28 cellular contexts compared by ENCODE assay signal in the genomic region with DNA sequence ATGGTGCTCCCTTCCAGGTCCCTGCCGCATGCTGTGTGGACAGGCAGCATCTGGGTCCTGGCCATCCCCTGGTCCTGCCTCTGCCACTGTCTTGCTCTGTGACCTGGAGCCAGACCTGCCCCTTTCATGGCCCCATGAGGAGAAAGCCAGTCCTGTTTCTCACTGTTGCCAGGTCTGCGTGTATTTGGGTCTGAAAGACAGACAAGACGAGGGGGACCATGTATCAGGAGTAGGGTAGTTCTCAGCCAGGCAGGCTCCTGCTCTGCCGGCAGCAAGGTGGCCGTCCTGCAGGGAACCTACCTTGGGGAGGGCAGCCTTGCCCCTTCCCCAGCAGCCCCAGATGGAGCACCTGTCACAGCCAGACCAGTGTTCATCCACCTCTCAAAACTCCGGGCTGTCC.
"Had no signal": no experiment of that assay in that cellular context is flagged by ENCODE, and none has a peak within 500 bp of the region (broad histone marks: within the 10 kb centered on the region; RNA-seq: fewer than 3 reads in every experiment).

No MANE protein-coding gene starts in this region.

- H3K36me3 ChIP-seq: brain microvascular endothelial cell, esophagus muscularis mucosa, gastrocnemius medialis had no signal

- ATAC-seq: activated naive CD4-positive, alpha-beta T cell treated with anti-CD3 and anti-CD28 coated beads, Interleukin-2, amount 50 U/mL, for 72 hours; activated T-cell treated with anti-CD3 and anti-CD28 coated beads, Interleukin-2, amount 50 U/mL, for 72 hours; foreskin keratinocyte; gastrocnemius medialis; T-helper 17 cell had no signal

- DNase-seq: activated CD4-positive, alpha-beta memory T cell treated with anti-CD3 and anti-CD28 coated beads, Interleukin-2, amount 10 ng/mL, durations not matched to agents 7 days and 5 days; activated CD4-positive, alpha-beta T cell treated with anti-CD3 and anti-CD28 coated beads for 1 hour; activated CD4-positive, alpha-beta T cell treated with anti-CD3 and anti-CD28 coated beads for 4 hours; activated CD4-positive, alpha-beta T cell treated with anti-CD3 and anti-CD28 coated beads, Interleukin-2, amount 10 ng/mL, durations not matched to agents 7 days and 5 days; activated CD4-positive, alpha-beta T cell treated with anti-CD3 and anti-CD28 coated beads, Interleukin-2, amount 50 U/mL, for 4 hours; activated CD8-positive, alpha-beta memory T cell treated with anti-CD3 and anti-CD28 coated beads, Interleukin-2, amount 50 U/mL, for 48 hours; activated gamma-delta T cell; activated naive CD4-positive, alpha-beta T cell; activated naive CD4-positive, alpha-beta T cell treated with anti-CD3 and anti-CD28 coated beads, Interleukin-2, amount 10 ng/mL, durations not matched to agents 7 days and 5 days; activated naive CD8-positive, alpha-beta T cell treated with anti-CD3 and anti-CD28 coated beads, Interleukin-2, amount 10 ng/mL, durations not matched to agents 7 days and 5 days; activated T-cell treated with anti-CD3 and anti-CD28 coated beads for 4 hours; activated T-cell treated with anti-CD3 and anti-CD28 coated beads, Interleukin-2, amount 50 U/mL, for 24 hours; activated T-cell treated with anti-CD3 and anti-CD28 coated beads, Interleukin-2, amount 50 U/mL, for 72 hours; brain microvascular endothelial cell; dorsolateral prefrontal cortex; effector memory CD4-positive, alpha-beta T cell; erythroblast; foreskin keratinocyte; gastrocnemius medialis; T-helper 1 cell; T-helper 17 cell; T1000 had no signal

- H3K36me3 Mint-ChIP-seq: activated naive CD4-positive, alpha-beta T cell treated with anti-CD3 and anti-CD28 coated beads, Interleukin-2, amount 10 ng/mL, durations not matched to agents 7 days and 5 days; activated naive CD4-positive, alpha-beta T cell treated with anti-CD3 and anti-CD28 coated beads, Interleukin-2, amount 50 U/mL, for 72 hours; activated naive CD8-positive, alpha-beta T cell treated with anti-CD3 and anti-CD28 coated beads, Interleukin-2, amount 10 ng/mL, durations not matched to agents 7 days and 5 days had no signal

- H3K9me3 Mint-ChIP-seq: activated CD4-positive, alpha-beta memory T cell treated with anti-CD3 and anti-CD28 coated beads, Interleukin-2, amount 10 ng/mL, durations not matched to agents 7 days and 5 days; activated CD4-positive, alpha-beta T cell treated with anti-CD3 and anti-CD28 coated beads, Interleukin-2, amount 10 ng/mL, durations not matched to agents 7 days and 5 days; activated naive CD8-positive, alpha-beta T cell treated with anti-CD3 and anti-CD28 coated beads, Interleukin-2, amount 10 ng/mL, durations not matched to agents 7 days and 5 days; activated T-cell treated with anti-CD3 and anti-CD28 coated beads, Interleukin-2, amount 50 U/mL, for 24 hours; central memory CD8-positive, alpha-beta T cell; dendritic cell treated with granulocyte-macrophage colony-stimulating factor and Interleukin-4, amounts not matched to agents 40 ng/mL and 50 ng/mL, for 4 days; T-helper 2 cell treated with Interferon-gamma antibody and Interleukin-4, amounts not matched to agents 5 μg/mL and 100 μg/mL, for 36 hours had no signal

- H3K4me3 Mint-ChIP-seq: activated CD4-positive, alpha-beta memory T cell treated with anti-CD3 and anti-CD28 coated beads, Interleukin-2, amount 10 ng/mL, durations not matched to agents 7 days and 5 days; activated CD4-positive, alpha-beta T cell treated with anti-CD3 and anti-CD28 coated beads, Interleukin-2, amount 10 ng/mL, durations not matched to agents 7 days and 5 days; activated naive CD4-positive, alpha-beta T cell treated with anti-CD3 and anti-CD28 coated beads, Interleukin-2, amount 10 ng/mL, durations not matched to agents 7 days and 5 days; activated naive CD8-positive, alpha-beta T cell treated with anti-CD3 and anti-CD28 coated beads, Interleukin-2, amount 10 ng/mL, durations not matched to agents 7 days and 5 days; activated T-cell treated with anti-CD3 and anti-CD28 coated beads, Interleukin-2, amount 50 U/mL, for 24 hours; activated T-cell treated with anti-CD3 and anti-CD28 coated beads, Interleukin-2, amount 50 U/mL, for 72 hours; central memory CD8-positive, alpha-beta T cell; dendritic cell treated with granulocyte-macrophage colony-stimulating factor and Interleukin-4, amounts not matched to agents 40 ng/mL and 50 ng/mL, for 4 days; T-helper 17 cell; T-helper 2 cell treated with Interferon-gamma antibody and Interleukin-4, amounts not matched to agents 5 μg/mL and 100 μg/mL, for 36 hours had no signal

- H3K9me3 ChIP-seq: gastrocnemius medialis had no signal

- H3K4me3 ChIP-seq: coronary artery, dorsolateral prefrontal cortex, esophagus muscularis mucosa, gastrocnemius medialis had no signal

- H3K4me1 Mint-ChIP-seq: activated CD4-positive, alpha-beta memory T cell treated with anti-CD3 and anti-CD28 coated beads, Interleukin-2, amount 10 ng/mL, durations not matched to agents 7 days and 5 days; activated CD4-positive, alpha-beta T cell treated with anti-CD3 and anti-CD28 coated beads, Interleukin-2, amount 10 ng/mL, durations not matched to agents 7 days and 5 days; activated naive CD4-positive, alpha-beta T cell treated with anti-CD3 and anti-CD28 coated beads, Interleukin-2, amount 10 ng/mL, durations not matched to agents 7 days and 5 days; activated naive CD8-positive, alpha-beta T cell treated with anti-CD3 and anti-CD28 coated beads, Interleukin-2, amount 10 ng/mL, durations not matched to agents 7 days and 5 days; central memory CD8-positive, alpha-beta T cell; T-helper 17 cell had no signal

- H3K27me3 Mint-ChIP-seq: activated naive CD8-positive, alpha-beta T cell treated with anti-CD3 and anti-CD28 coated beads, Interleukin-2, amount 10 ng/mL, durations not matched to agents 7 days and 5 days had no signal

- H3K4me1 ChIP-seq: esophagus muscularis mucosa, foreskin keratinocyte, gastrocnemius medialis had no signal

- H3K27ac Mint-ChIP-seq: activated CD4-positive, alpha-beta memory T cell treated with anti-CD3 and anti-CD28 coated beads, Interleukin-2, amount 10 ng/mL, durations not matched to agents 7 days and 5 days; activated CD4-positive, alpha-beta T cell treated with anti-CD3 and anti-CD28 coated beads, Interleukin-2, amount 10 ng/mL, durations not matched to agents 7 days and 5 days; activated naive CD4-positive, alpha-beta T cell treated with anti-CD3 and anti-CD28 coated beads, Interleukin-2, amount 10 ng/mL, durations not matched to agents 7 days and 5 days; activated naive CD4-positive, alpha-beta T cell treated with anti-CD3 and anti-CD28 coated beads, Interleukin-2, amount 50 U/mL, for 72 hours; activated naive CD8-positive, alpha-beta T cell treated with anti-CD3 and anti-CD28 coated beads, Interleukin-2, amount 10 ng/mL, durations not matched to agents 7 days and 5 days; activated T-cell treated with anti-CD3 and anti-CD28 coated beads, Interleukin-2, amount 50 U/mL, for 24 hours; activated T-cell treated with anti-CD3 and anti-CD28 coated beads, Interleukin-2, amount 50 U/mL, for 72 hours; dendritic cell treated with granulocyte-macrophage colony-stimulating factor and Interleukin-4, amounts not matched to agents 40 ng/mL and 50 ng/mL, for 4 days; T-helper 17 cell; T-helper 2 cell treated with Interferon-gamma antibody and Interleukin-4, amounts not matched to agents 5 μg/mL and 100 μg/mL, for 36 hours had no signal

- H3K27ac ChIP-seq: brain microvascular endothelial cell, coronary artery, dorsolateral prefrontal cortex, esophagus muscularis mucosa, foreskin keratinocyte, gastrocnemius medialis had no signal

- H3K27me3 ChIP-seq: gastrocnemius medialis had no signal
